Comparison of ENCODE assay signal across 1 cellular context in the genomic region with DNA sequence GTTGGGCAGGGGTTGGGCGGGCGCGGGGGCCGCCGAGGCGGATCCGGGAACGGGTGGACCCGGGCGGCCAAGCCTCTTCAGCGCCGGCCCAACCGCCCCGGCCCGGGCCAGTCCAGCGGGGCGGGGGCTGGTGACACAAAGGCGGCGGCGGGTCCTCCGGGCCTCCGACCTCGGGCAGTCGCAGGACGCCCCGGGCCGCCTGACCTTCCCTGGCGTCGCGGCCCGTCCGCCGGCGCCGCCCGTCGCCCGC.
TF ChIP-seq lines count a peak whose summit lies in the region.

No MANE protein-coding gene starts in this region.

TF ChIP-seq in A549, 52 proteins besides CTCF, POLR2A, EP300 and RAD21 (continued from another document):
- no peak for TF ChIP-seq HMGXB4 (CRISPR knock-in tag; IDR thresholded peaks at IDR 0.05; ENCODE audit: borderline replicate concordance)
TF ChIP-seq in A549: peak in this region for 0.
